9 cellular contexts compared by ENCODE assay signal in genomic region chr2:235051436-235052260, GRCh38.
DNase-seq lines count a peak whose midpoint lies in the region; ATAC-seq and TF ChIP-seq lines count a peak whose summit lies in the region.
"Had no signal": no experiment of that assay in that cellular context is flagged by ENCODE, and none has a peak within 500 bp of the region (broad histone marks: within the 10 kb centered on the region; RNA-seq: fewer than 3 reads in every experiment).

No MANE protein-coding gene starts in this region.

- H3K27ac ChIP-seq in AG04450 (ENCODE audit: low read depth, low read length), result peak overlapping the region; percentile 61
- peak overlapping the region; percentile 96 for H3K27ac ChIP-seq in SJSA1
- H3K27ac ChIP-seq in CD8-positive, alpha-beta memory T cell (ENCODE audit: low read depth, low read length), result no peak overlapping the region
- H3K27ac ChIP-seq in uterus, result no peak overlapping the region

- H3K27me3 ChIP-seq in AG04450 (ENCODE audit: control insufficient read depth, insufficient read depth, low read length) (no peaks in the 10 kb centered on the region), SJSA1 (replicated peaks) (no peaks in the 10 kb centered on the region), uterus (no peaks in the 10 kb centered on the region)
- no peaks in the 10 kb centered on the region for H3K27me3 ChIP-seq in CD8-positive, alpha-beta memory T cell (ENCODE audit: insufficient read depth, low read length, poor library complexity, severe bottlenecking)

- DNase-seq in AG04450 (ENCODE audit: low read depth, low spot score) (no peak), SJSA1 (ENCODE audit: low read depth in 1 of 2, low spot score in 2 of 2) (peak; percentile 97 to 99), fibroblast of pulmonary artery (ENCODE audit: low read depth) (peak; percentile 39), neural crest cell (ENCODE audit: low read depth, low spot score) (no peak), activated T-cell treated with anti-CD3 and anti-CD28 coated beads for 4 hours (no peak), uterus (no peak)
- no peak for DNase-seq in CD8-positive, alpha-beta memory T cell
- DNase-seq: stimulated activated CD4-positive, alpha-beta T cell treated with anti-CD3 and anti-CD28 coated beads, Interleukin-4, amount 100 ng/mL, for 4 hours had no signal

- H3K4me1 ChIP-seq in SJSA1 (replicated peaks) (peaks cover 90% of the 10 kb centered on the region), uterus (peaks cover 0 to 7% of the 10 kb centered on the region in 2 donors)
- no peaks in the 10 kb centered on the region for H3K4me1 ChIP-seq in CD8-positive, alpha-beta memory T cell (ENCODE audit: insufficient read depth, low read length)

- peaks cover 43% of the 10 kb centered on the region for H3K4me1 Mint-ChIP-seq in neural crest cell
- no peaks in the 10 kb centered on the region for H3K4me1 Mint-ChIP-seq in CD8-positive, alpha-beta memory T cell

- H3K4me3 Mint-ChIP-seq in neural crest cell, result no peak overlapping the region
- H3K4me3 Mint-ChIP-seq in CD8-positive, alpha-beta memory T cell, result no peak overlapping the region

- CTCF ChIA-PET in AG04450 (lab: Charles Lee), result no interaction called here
- CTCF ChIA-PET in CD8-positive, alpha-beta memory T cell (lab: Charles Lee), result no interaction called here

- H3K36me3 Mint-ChIP-seq in neural crest cell (ENCODE audit: low read depth), result peaks cover 23% of the 10 kb centered on the region
- no peaks in the 10 kb centered on the region for H3K36me3 Mint-ChIP-seq in CD8-positive, alpha-beta memory T cell

- no peaks in the 10 kb centered on the region for H3K9me3 Mint-ChIP-seq in neural crest cell
- no peaks in the 10 kb centered on the region for H3K9me3 Mint-ChIP-seq in CD8-positive, alpha-beta memory T cell

- POLR2A ChIA-PET in AG04450 (lab: Yijun Ruan, JAX), result no interaction called here
- POLR2A ChIA-PET in CD8-positive, alpha-beta memory T cell (lab: Charles Lee), result no interaction called here

- no peak for TF ChIP-seq POLR2A in uterus (IDR thresholded peaks at IDR 0.05)

- peak overlapping the region; percentile 23 for H3K27ac Mint-ChIP-seq in neural crest cell (ENCODE audit: unreplicated experiment)
- H3K27ac Mint-ChIP-seq in CD8-positive, alpha-beta memory T cell, result no peak overlapping the region

- H3K27me3 Mint-ChIP-seq in neural crest cell (ENCODE audit: low read depth), result no peaks in the 10 kb centered on the region
- H3K27me3 Mint-ChIP-seq in CD8-positive, alpha-beta memory T cell, result peaks cover 7 to 25% of the 10 kb centered on the region in 2 donors

- H3K36me3 ChIP-seq in SJSA1 (peaks cover 76% of the 10 kb centered on the region), uterus (no peaks in the 10 kb centered on the region)
- no peaks in the 10 kb centered on the region for H3K36me3 ChIP-seq in CD8-positive, alpha-beta memory T cell (ENCODE audit: insufficient read depth, low read length)

- intact Hi-C loops in uterus (cut with DNase I; ENCODE audit: low total_unique reads), result no loop called here

- H3K4me3 ChIP-seq in AG04450 (ENCODE audit: low read depth, low read length) (no peak overlapping the region), SJSA1 (no peak overlapping the region), fibroblast of pulmonary artery (replicated peaks; ENCODE audit: low read depth, low read length) (no peak overlapping the region), uterus (no peak overlapping the region)
- no peak overlapping the region for H3K4me3 ChIP-seq in CD8-positive, alpha-beta memory T cell (ENCODE audit: low read length)

- ATAC-seq in HG03432 (IDR thresholded peaks at IDR 0.05; ENCODE audit: unreplicated experiment), result no peak

- H3K9me3 ChIP-seq in AG04450 (ENCODE audit: control insufficient read depth, insufficient read depth, low read length) (no peaks in the 10 kb centered on the region; the same call in 1 of the 2 replicates), SJSA1 (replicated peaks) (no peaks in the 10 kb centered on the region), uterus (no peaks in the 10 kb centered on the region)
- no peaks in the 10 kb centered on the region for H3K9me3 ChIP-seq in CD8-positive, alpha-beta memory T cell (ENCODE audit: low read length)

- TF ChIP-seq CTCF in AG04450 (IDR thresholded peaks at IDR 0.05; ENCODE audit: low read depth, low read length) (no peak), fibroblast of pulmonary artery (IDR thresholded peaks at IDR 0.05; ENCODE audit: low read length, missing control alignments) (no peak), neural crest cell (conservative IDR thresholded peaks at IDR 0.05) (no peak), uterus (IDR thresholded peaks at IDR 0.05) (no peak)

Comparison
In these comparisons a context has a peak if more than half of its experiments do, and no peak if none do; other contexts are left out.
1. DNase-seq: peak in SJSA1 (2 of 2) and fibroblast of pulmonary artery (single experiment); none in AG04450 (single experiment), neural crest cell (single experiment), CD8-positive, alpha-beta memory T cell (0 of 5), activated T-cell treated with anti-CD3 and anti-CD28 coated beads for 4 hours (single experiment) and uterus (0 of 2).
2. H3K27ac ChIP-seq: peak in AG04450 (single experiment) and SJSA1 (single experiment); none in CD8-positive, alpha-beta memory T cell (single experiment) and uterus (0 of 2).